In genomic region chr6:32149932-32150920, GRCh38 we compare ENCODE assay signal across 14 cellular contexts. TPM values are rescaled to one million over a fixed set of nuclear protein-coding genes. Genes with fewer than 3 reads are reported as not detected.
DNase-seq lines count a peak whose midpoint lies in the region; ATAC-seq, FAIRE-seq and TF ChIP-seq lines count a peak whose summit lies in the region.
"Had no signal": no experiment of that assay in that cellular context is flagged by ENCODE, and none has a peak within 500 bp of the region (broad histone marks: within the 10 kb centered on the region; RNA-seq: fewer than 3 reads in every experiment).

No MANE protein-coding gene starts in this region.

- H3K36me3 ChIP-seq in endothelial cell of umbilical vein (ENCODE audit: control insufficient read depth in 2 of 2, extremely low read depth in 1 of 2, insufficient read depth in 2 of 2, low read length in 2 of 2) (no peaks in the 10 kb centered on the region), spleen (no peaks in the 10 kb centered on the region)

- no peak for DNase-seq in stimulated activated naive CD8-positive, alpha-beta T cell treated with anti-CD3 and anti-CD28 coated beads, Interleukin-15, Interleukin-2, amounts not matched to agents 100 U/mL and 50 U/mL, for 24 hours
- no peak for DNase-seq in endothelial cell of umbilical vein (ENCODE audit: low read depth, low spot score)
- no peak for DNase-seq in natural killer cell treated with Interleukin-12 subunit alpha and Interleukin-12 subunit beta and Interleukin-15 and Interleukin-18, amount 100 ng/mL, for 72 hours (ENCODE audit: low spot score)
- no peak for DNase-seq in spleen
- DNase-seq in NCI-H345 (lab: John Stamatoyannopoulos, UW): no peak
- DNase-seq: GF-D8; NCI-H1930; stimulated activated CD4-positive, alpha-beta T cell treated with anti-CD3 and anti-CD28 coated beads, Interleukin-1b, Interleukin-23, amount 100 ng/mL, for 48 hours; stimulated activated naive CD4-positive, alpha-beta T cell treated with Interleukin-2 at 50 U/mL for 16 hours; T-helper 2 cell had no signal

- H3K79me2 ChIP-seq in endothelial cell of umbilical vein (ENCODE audit: control insufficient read depth, insufficient read depth, low read length): peaks cover 4% of the 10 kb centered on the region

- H3K4me3 ChIP-seq in endothelial cell of umbilical vein (replicated peaks in 1 of 3; ENCODE audit: insufficient read depth in 1 of 3, low read depth in 1 of 3, low read length in 3 of 3): no peak overlapping the region
- H3K4me3 ChIP-seq in spleen: peak overlapping the region in 1 of 8 donors; percentile 15

- H2AFZ ChIP-seq in endothelial cell of umbilical vein (ENCODE audit: low read depth, low read length): no peak overlapping the region

- no peak for TF ChIP-seq CTCF in endothelial cell of umbilical vein (IDR thresholded peaks at IDR 0.05; ENCODE audit: extremely low read depth in 1 of 2, insufficient read depth in 1 of 2, low read depth in 1 of 2, low read length in 2 of 2)
- no peak for TF ChIP-seq CTCF in spleen (IDR thresholded peaks at IDR 0.05 in 8 of 11, conservative IDR thresholded peaks at IDR 0.05 in 3 of 11)

- no TSS peak for BruUV-seq in endothelial cell of umbilical vein (replicated peaks; lab: Mats Ljungman, UMichigan)

- H3K9me3 Mint-ChIP-seq in stimulated activated naive CD8-positive, alpha-beta T cell treated with anti-CD3 and anti-CD28 coated beads, Interleukin-15, Interleukin-2, amounts not matched to agents 100 ng/mL and 50 ng/mL, for 24 hours: no peaks in the 10 kb centered on the region
- no peaks in the 10 kb centered on the region for H3K9me3 Mint-ChIP-seq in natural killer cell treated with Interleukin-12 subunit alpha and Interleukin-12 subunit beta and Interleukin-15 and Interleukin-18, amount 100 ng/mL, for 72 hours

- H3K4me3 Mint-ChIP-seq in stimulated activated naive CD8-positive, alpha-beta T cell treated with anti-CD3 and anti-CD28 coated beads, Interleukin-15, Interleukin-2, amounts not matched to agents 100 ng/mL and 50 ng/mL, for 24 hours: no peak overlapping the region
- H3K4me3 Mint-ChIP-seq in natural killer cell treated with Interleukin-12 subunit alpha and Interleukin-12 subunit beta and Interleukin-15 and Interleukin-18, amount 100 ng/mL, for 72 hours: peak overlapping the region; percentile 50

- no peak for FAIRE-seq in endothelial cell of umbilical vein (lab: Jason Lieb, UNC)

- TF ChIP-seq POLR2A in endothelial cell of umbilical vein (IDR thresholded peaks at IDR 0.05; ENCODE audit: low read depth, low read length): no peak
- no peak for TF ChIP-seq POLR2A in spleen (IDR thresholded peaks at IDR 0.05)

- CTCF ChIA-PET in endothelial cell of umbilical vein (lab: Charles Lee): interaction anchor here (1.1 kb wide), 1 partner anchor 14 kb away, joined by 3 read pairs; no protein-coding TSS in a partner anchor

- H3K9ac ChIP-seq in endothelial cell of umbilical vein (replicated peaks; ENCODE audit: extremely low read depth, insufficient read depth, low read length): no peak overlapping the region

- H3K36me3 Mint-ChIP-seq in stimulated activated naive CD8-positive, alpha-beta T cell treated with anti-CD3 and anti-CD28 coated beads, Interleukin-15, Interleukin-2, amounts not matched to agents 100 ng/mL and 50 ng/mL, for 24 hours (ENCODE audit: low read depth): peaks cover 1% of the 10 kb centered on the region
- H3K36me3 Mint-ChIP-seq in natural killer cell treated with Interleukin-12 subunit alpha and Interleukin-12 subunit beta and Interleukin-15 and Interleukin-18, amount 100 ng/mL, for 72 hours: no peaks in the 10 kb centered on the region
- H3K36me3 Mint-ChIP-seq: IgD-negative memory B cell had no signal

- H3K27me3 Mint-ChIP-seq in stimulated activated naive CD8-positive, alpha-beta T cell treated with anti-CD3 and anti-CD28 coated beads, Interleukin-15, Interleukin-2, amounts not matched to agents 100 ng/mL and 50 ng/mL, for 24 hours: peaks cover 36% of the 10 kb centered on the region
- peaks cover 35 to 43% of the 10 kb centered on the region in 2 donors for H3K27me3 Mint-ChIP-seq in natural killer cell treated with Interleukin-12 subunit alpha and Interleukin-12 subunit beta and Interleukin-15 and Interleukin-18, amount 100 ng/mL, for 72 hours

- no peaks in the 10 kb centered on the region for H4K20me1 ChIP-seq in endothelial cell of umbilical vein (replicated peaks; ENCODE audit: control insufficient read depth, extremely low read depth, insufficient read depth, low read length)

- no peaks in the 10 kb centered on the region for H3K9me1 ChIP-seq in endothelial cell of umbilical vein (replicated peaks; ENCODE audit: control insufficient read depth, extremely low read depth, insufficient read depth, low read length)

- 41 to 52% (median 44%) methylated on average over 41 to 57 of the region's 57 CpGs for WGBS in spleen, 5 donors

- H3K27me3 ChIP-seq in endothelial cell of umbilical vein (ENCODE audit: control insufficient read depth in 2 of 2, insufficient read depth in 2 of 2, low read length in 2 of 2) (peaks cover 24 to 27% of the 10 kb centered on the region in 2 experiments), spleen (replicated peaks in 1 of 7) (peaks cover 0 to 81% (median 39%) of the 10 kb centered on the region in 7 donors)

- H3K9me3 ChIP-seq in endothelial cell of umbilical vein (replicated peaks; ENCODE audit: control insufficient read depth, insufficient read depth, low read length): no peaks in the 10 kb centered on the region
- H3K9me3 ChIP-seq in spleen: no peaks in the 10 kb centered on the region

- no peak overlapping the region for H3K27ac ChIP-seq in endothelial cell of umbilical vein (ENCODE audit: insufficient read depth, low read depth, low read length)
- H3K27ac ChIP-seq in spleen: no peak overlapping the region

- intact Hi-C loops in endothelial cell of umbilical vein (cut with micrococcal nuclease) (no loop called here), spleen (cut with DNase I; ENCODE audit: low total_unique reads) (no loop called here)

- H3K4me2 ChIP-seq in endothelial cell of umbilical vein (ENCODE audit: insufficient read depth, low read length): no peak overlapping the region

- POLR2A ChIA-PET in endothelial cell of umbilical vein (lab: Charles Lee): no interaction called here

- peaks cover 58% of the 10 kb centered on the region for H3K4me1 Mint-ChIP-seq in stimulated activated naive CD8-positive, alpha-beta T cell treated with anti-CD3 and anti-CD28 coated beads, Interleukin-15, Interleukin-2, amounts not matched to agents 100 ng/mL and 50 ng/mL, for 24 hours (ENCODE audit: low read depth)
- H3K4me1 Mint-ChIP-seq in natural killer cell treated with Interleukin-12 subunit alpha and Interleukin-12 subunit beta and Interleukin-15 and Interleukin-18, amount 100 ng/mL, for 72 hours (ENCODE audit: low read depth in 2 of 2): peaks cover 46 to 62% of the 10 kb centered on the region in 2 donors

- dilution Hi-C loops in endothelial cell of umbilical vein (cut with MboI; ENCODE audit: extremely low pct_ligation_motif_present, low sequenced_read_pairs): no loop called here

- ATAC-seq in stimulated activated naive CD8-positive, alpha-beta T cell treated with anti-CD3 and anti-CD28 coated beads, Interleukin-15, Interleukin-2, amounts not matched to agents 100 U/mL and 50 U/mL, for 24 hours: no peak
- ATAC-seq in natural killer cell treated with Interleukin-12 subunit alpha and Interleukin-12 subunit beta and Interleukin-15 and Interleukin-18, amount 100 ng/mL, for 72 hours: no peak
- ATAC-seq in GM21526 (IDR thresholded peaks at IDR 0.05; ENCODE audit: low FRiP score, unreplicated experiment): no peak
- ATAC-seq in HG02981 (IDR thresholded peaks at IDR 0.05; ENCODE audit: unreplicated experiment): no peak

- H3K4me1 ChIP-seq in endothelial cell of umbilical vein (ENCODE audit: control insufficient read depth, extremely low read depth, insufficient read depth, low read length) (peaks cover 22% of the 10 kb centered on the region), spleen (peaks cover 5 to 73% (median 43%) of the 10 kb centered on the region in 6 donors)

- H3K27ac Mint-ChIP-seq in stimulated activated naive CD8-positive, alpha-beta T cell treated with anti-CD3 and anti-CD28 coated beads, Interleukin-15, Interleukin-2, amounts not matched to agents 100 ng/mL and 50 ng/mL, for 24 hours: peak overlapping the region; percentile 22
- H3K27ac Mint-ChIP-seq in natural killer cell treated with Interleukin-12 subunit alpha and Interleukin-12 subunit beta and Interleukin-15 and Interleukin-18, amount 100 ng/mL, for 72 hours: peak overlapping the region in 1 of 2 donors; percentile 2

RNA-seq across cellular contexts. Expression of gene PRRT1, which starts 1.5 kb away (rescaled TPM):
- total RNA-seq in endothelial cell of umbilical vein: 0.76 and 1.3 TPM in 2 replicates
- polyA plus RNA-seq in endothelial cell of umbilical vein: 0.38 and 0.55 TPM in 2 replicates
- polyA plus RNA-seq in endothelial cell of umbilical vein (2011; cell fraction: cytosol; rRNA removed): 0.13 and 0.28 TPM in 2 replicates
- polyA plus RNA-seq in endothelial cell of umbilical vein (2011; cell fraction: nucleus; rRNA removed): 1.1 and 1.3 TPM in 2 replicates
- 0.58 and 1.1 TPM in 2 replicates for polyA plus RNA-seq in endothelial cell of umbilical vein (2012)
- polyA minus RNA-seq in endothelial cell of umbilical vein: 0.11 TPM in 1 of 2 replicates, not detected in the other
- not detected for polyA minus RNA-seq in endothelial cell of umbilical vein (2011; cell fraction: cytosol; rRNA and poly(A)+ RNA removed)
- polyA minus RNA-seq in endothelial cell of umbilical vein (2011; cell fraction: nucleus; rRNA and poly(A)+ RNA removed): 0.24 TPM in 1 of 2 replicates, not detected in the other
- under 1 TPM; 0.17 to 0.33 TPM for total RNA-seq in natural killer cell treated with Interleukin-12 subunit alpha and Interleukin-12 subunit beta and Interleukin-15 and Interleukin-18, amount 100 ng/mL, for 72 hours
- total RNA-seq in spleen: 1 to 10 TPM in 2 of 7 donors, under 1 TPM in 5; 0.28 to 1.7 (median 0.85) TPM
- 1 to 10 TPM; 1.1 to 2.3 (median 1.9) TPM for polyA plus RNA-seq in spleen
- polyA plus RNA-seq: IgD-negative memory B cell had no signal

RNA-seq across cellular contexts. Expression of gene PPT2, which starts 3.7 kb away (rescaled TPM):
- total RNA-seq in endothelial cell of umbilical vein: 27.2 and 27.6 TPM in 2 replicates
- polyA plus RNA-seq in endothelial cell of umbilical vein: 44.6 and 47.3 TPM in 2 replicates
- 27.2 and 31.8 TPM in 2 replicates for polyA plus RNA-seq in endothelial cell of umbilical vein (2011; cell fraction: cytosol; rRNA removed)
- 64.0 and 71.2 TPM in 2 replicates for polyA plus RNA-seq in endothelial cell of umbilical vein (2011; cell fraction: nucleus; rRNA removed)
- polyA plus RNA-seq in endothelial cell of umbilical vein (2012): 18.1 and 18.9 TPM in 2 replicates
- 34.7 and 48.9 TPM in 2 replicates for polyA minus RNA-seq in endothelial cell of umbilical vein
- 26.2 TPM for polyA minus RNA-seq in endothelial cell of umbilical vein (2011; cell fraction: cytosol; rRNA and poly(A)+ RNA removed)
- 20.8 and 23.4 TPM in 2 replicates for polyA minus RNA-seq in endothelial cell of umbilical vein (2011; cell fraction: nucleus; rRNA and poly(A)+ RNA removed)
- 10 to 100 TPM; 10.8 to 32.3 TPM for total RNA-seq in natural killer cell treated with Interleukin-12 subunit alpha and Interleukin-12 subunit beta and Interleukin-15 and Interleukin-18, amount 100 ng/mL, for 72 hours
- total RNA-seq in spleen: 10 to 100 TPM; 12.7 to 26.7 (median 19.2) TPM
- polyA plus RNA-seq in spleen: 1 to 10 TPM; 2.3 to 7.6 (median 3.7) TPM

RNA-seq across cellular contexts. Expression of gene EGFL8, which starts 14.2 kb away (rescaled TPM):
- total RNA-seq in endothelial cell of umbilical vein: 12.6 and 13.6 TPM in 2 replicates
- polyA plus RNA-seq in endothelial cell of umbilical vein: 9.0 and 9.8 TPM in 2 replicates
- 1.9 and 2.7 TPM in 2 replicates for polyA plus RNA-seq in endothelial cell of umbilical vein (2011; cell fraction: cytosol; rRNA removed)
- 43.1 and 59.9 TPM in 2 replicates for polyA plus RNA-seq in endothelial cell of umbilical vein (2011; cell fraction: nucleus; rRNA removed)
- 5.2 and 6.2 TPM in 2 replicates for polyA plus RNA-seq in endothelial cell of umbilical vein (2012)
- polyA minus RNA-seq in endothelial cell of umbilical vein: 0.96 and 3.0 TPM in 2 replicates
- 1.7 TPM for polyA minus RNA-seq in endothelial cell of umbilical vein (2011; cell fraction: cytosol; rRNA and poly(A)+ RNA removed)
- 3.9 and 4.4 TPM in 2 replicates for polyA minus RNA-seq in endothelial cell of umbilical vein (2011; cell fraction: nucleus; rRNA and poly(A)+ RNA removed)
- 10 to 100 TPM in 1 of 2 donors, 1 to 10 TPM in 1; 8.3 to 15.0 TPM for total RNA-seq in natural killer cell treated with Interleukin-12 subunit alpha and Interleukin-12 subunit beta and Interleukin-15 and Interleukin-18, amount 100 ng/mL, for 72 hours
- total RNA-seq in spleen: 10 to 100 TPM in 3 of 7 donors, 1 to 10 TPM in 4; 4.4 to 17.4 (median 9.9) TPM
- polyA plus RNA-seq in spleen: 10 to 100 TPM in 2 of 3 donors, 1 to 10 TPM in 1; 6.8 to 32.8 (median 30.5) TPM
- polyA plus RNA-seq: IgD-negative memory B cell had no signal

RNA-seq across cellular contexts. Expression of gene FKBPL, which starts 20.1 kb away (rescaled TPM):
- 5.2 and 6.0 TPM in 2 replicates for total RNA-seq in endothelial cell of umbilical vein
- 3.4 and 3.5 TPM in 2 replicates for polyA plus RNA-seq in endothelial cell of umbilical vein
- polyA plus RNA-seq in endothelial cell of umbilical vein (2011; cell fraction: cytosol; rRNA removed): 3.8 and 4.4 TPM in 2 replicates
- polyA plus RNA-seq in endothelial cell of umbilical vein (2011; cell fraction: nucleus; rRNA removed): 2.7 and 3.0 TPM in 2 replicates
- 3.3 and 4.7 TPM in 2 replicates for polyA plus RNA-seq in endothelial cell of umbilical vein (2012)
- 1.7 and 3.2 TPM in 2 replicates for polyA minus RNA-seq in endothelial cell of umbilical vein
- polyA minus RNA-seq in endothelial cell of umbilical vein (2011; cell fraction: cytosol; rRNA and poly(A)+ RNA removed): 1.4 TPM
- polyA minus RNA-seq in endothelial cell of umbilical vein (2011; cell fraction: nucleus; rRNA and poly(A)+ RNA removed): 1.2 TPM in 2 replicates
- total RNA-seq in natural killer cell treated with Interleukin-12 subunit alpha and Interleukin-12 subunit beta and Interleukin-15 and Interleukin-18, amount 100 ng/mL, for 72 hours: 1 to 10 TPM; 5.5 to 6.0 TPM
- 1 to 10 TPM; 2.9 to 5.8 (median 4.3) TPM for total RNA-seq in spleen
- 1 to 10 TPM; 4.7 to 6.1 (median 6.0) TPM for polyA plus RNA-seq in spleen

RNA-seq across cellular contexts. Expression of gene ATF6B, which starts 22.2 kb away (rescaled TPM):
- total RNA-seq in endothelial cell of umbilical vein: 102 and 106 TPM in 2 replicates
- 113 and 115 TPM in 2 replicates for polyA plus RNA-seq in endothelial cell of umbilical vein
- polyA plus RNA-seq in endothelial cell of umbilical vein (2011; cell fraction: cytosol; rRNA removed): 72.2 and 73.7 TPM in 2 replicates
- 173 and 238 TPM in 2 replicates for polyA plus RNA-seq in endothelial cell of umbilical vein (2011; cell fraction: nucleus; rRNA removed)
- polyA plus RNA-seq in endothelial cell of umbilical vein (2012): 72.4 and 90.6 TPM in 2 replicates
- polyA minus RNA-seq in endothelial cell of umbilical vein: 87.7 and 103 TPM in 2 replicates
- polyA minus RNA-seq in endothelial cell of umbilical vein (2011; cell fraction: cytosol; rRNA and poly(A)+ RNA removed): 19.0 TPM
- 72.4 and 80.5 TPM in 2 replicates for polyA minus RNA-seq in endothelial cell of umbilical vein (2011; cell fraction: nucleus; rRNA and poly(A)+ RNA removed)
- 100 to 1,000 TPM; 125 to 132 TPM for total RNA-seq in natural killer cell treated with Interleukin-12 subunit alpha and Interleukin-12 subunit beta and Interleukin-15 and Interleukin-18, amount 100 ng/mL, for 72 hours
- total RNA-seq in spleen: 100 to 1,000 TPM in 4 of 7 donors, 10 to 100 TPM in 3; 79.1 to 126 (median 101) TPM
- 10 to 100 TPM; 45.3 to 72.7 (median 46.2) TPM for polyA plus RNA-seq in spleen
